In the genomic region with DNA sequence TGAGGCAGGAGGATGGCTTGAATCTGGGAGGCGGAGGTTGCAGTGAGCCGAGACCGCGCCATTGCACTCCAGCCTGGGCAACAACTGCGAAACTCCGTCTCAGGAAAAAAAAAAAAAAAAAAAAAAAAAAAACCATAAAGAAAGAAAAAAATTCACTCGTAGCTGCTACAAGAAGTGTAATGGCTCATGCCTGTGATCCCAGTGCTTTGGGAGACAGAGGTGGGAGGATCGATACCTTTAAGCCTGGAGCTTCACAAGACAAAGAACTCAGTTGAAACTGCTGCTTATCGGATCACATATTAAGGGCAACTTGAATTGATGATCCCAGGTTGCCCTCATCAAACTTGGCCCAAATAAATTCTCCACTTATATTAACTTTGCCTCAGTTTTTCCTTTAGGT, we compare ENCODE assay signal across 9 cellular contexts. TPM values are rescaled to one million over a fixed set of nuclear protein-coding genes. Genes with fewer than 3 reads are reported as not detected.
DNase-seq lines count a peak whose midpoint lies in the region; ATAC-seq, FAIRE-seq and TF ChIP-seq lines count a peak whose summit lies in the region.
"Had no signal": no experiment of that assay in that cellular context is flagged by ENCODE, and none has a peak within 500 bp of the region (broad histone marks: within the 10 kb centered on the region; RNA-seq: fewer than 3 reads in every experiment).

No MANE protein-coding gene starts in this region.

- H3K9me3 ChIP-seq in SK-N-MC (ENCODE audit: low read depth, low read length), result peaks cover 4% of the 10 kb centered on the region; the same call in 1 of the 2 replicates
- H3K9me3 ChIP-seq: vagina had no signal

- H3K4me3 Mint-ChIP-seq in activated CD8-positive, alpha-beta memory T cell treated with anti-CD3 and anti-CD28 coated beads, Interleukin-2, amount 10 ng/mL, durations not matched to agents 7 days and 5 days, result no peak overlapping the region
- H3K4me3 Mint-ChIP-seq in stimulated activated effector memory CD8-positive, alpha-beta T cell treated with anti-CD3 and anti-CD28 coated beads, Interleukin-12 subunit alpha, Interleukin-12 subunit beta, amount 100 ng/mL, for 72 hours, result peak overlapping the region; percentile 87

- H3K4me1 Mint-ChIP-seq in activated CD8-positive, alpha-beta memory T cell treated with anti-CD3 and anti-CD28 coated beads, Interleukin-2, amount 10 ng/mL, durations not matched to agents 7 days and 5 days, result peaks cover 25% of the 10 kb centered on the region
- H3K4me1 Mint-ChIP-seq in stimulated activated effector memory CD8-positive, alpha-beta T cell treated with anti-CD3 and anti-CD28 coated beads, Interleukin-12 subunit alpha, Interleukin-12 subunit beta, amount 100 ng/mL, for 72 hours, result peaks cover 27% of the 10 kb centered on the region

- peak overlapping the region; percentile 92 for H3K27ac Mint-ChIP-seq in activated CD8-positive, alpha-beta memory T cell treated with anti-CD3 and anti-CD28 coated beads, Interleukin-2, amount 10 ng/mL, durations not matched to agents 7 days and 5 days
- peak overlapping the region; percentile 99 for H3K27ac Mint-ChIP-seq in stimulated activated effector memory CD8-positive, alpha-beta T cell treated with anti-CD3 and anti-CD28 coated beads, Interleukin-12 subunit alpha, Interleukin-12 subunit beta, amount 100 ng/mL, for 72 hours

- H3K27me3 Mint-ChIP-seq in activated CD8-positive, alpha-beta memory T cell treated with anti-CD3 and anti-CD28 coated beads, Interleukin-2, amount 10 ng/mL, durations not matched to agents 7 days and 5 days, result no peaks in the 10 kb centered on the region

- no peak for FAIRE-seq in D721Med (lab: Jason Lieb, UNC)

- peak overlapping the region; percentile 87; the same call in 1 of the 2 replicates for H3K27ac ChIP-seq in SK-N-MC

- TF ChIP-seq CTCF in epithelial cell of proximal tubule (conservative IDR thresholded peaks at IDR 0.05; ENCODE audit: low read depth, low read length), result no peak
- no peak for TF ChIP-seq CTCF in D721Med (IDR thresholded peaks at IDR 0.05; ENCODE audit: insufficient read depth, missing control alignments)

- DNase-seq in activated CD8-positive, alpha-beta memory T cell treated with anti-CD3 and anti-CD28 coated beads, Interleukin-2, amount 10 ng/mL, durations not matched to agents 7 days and 5 days, result no peak
- DNase-seq in activated CD8-positive, alpha-beta memory T cell treated with anti-CD3 and anti-CD28 coated beads, Interleukin-2, amount 50 U/mL, for 4 hours, result no peak
- DNase-seq in SK-N-MC (ENCODE audit: low read depth, low spot score) (no peak), epithelial cell of proximal tubule (ENCODE audit: low read depth) (no peak), D721Med (ENCODE audit: insufficient read length, low spot score) (no peak), T-helper 2 cell (no peak), COLO829 (ENCODE audit: low spot score) (no peak)
- DNase-seq in stimulated activated effector memory CD8-positive, alpha-beta T cell treated with anti-CD3 and anti-CD28 coated beads, Interleukin-12 subunit alpha, Interleukin-12 subunit beta, amount 100 ng/mL, for 72 hours (ENCODE audit: low spot score in 2 of 2), result no peak

- no peak overlapping the region for H3K9ac ChIP-seq in SK-N-MC (ENCODE audit: insufficient read length)

- H3K36me3 Mint-ChIP-seq in activated CD8-positive, alpha-beta memory T cell treated with anti-CD3 and anti-CD28 coated beads, Interleukin-2, amount 10 ng/mL, durations not matched to agents 7 days and 5 days, result peaks cover 5% of the 10 kb centered on the region
- peaks cover 14% of the 10 kb centered on the region for H3K36me3 Mint-ChIP-seq in stimulated activated effector memory CD8-positive, alpha-beta T cell treated with anti-CD3 and anti-CD28 coated beads, Interleukin-12 subunit alpha, Interleukin-12 subunit beta, amount 100 ng/mL, for 72 hours

- H3K36me3 ChIP-seq in SK-N-MC (ENCODE audit: insufficient read depth, low read length), result peaks cover 3% of the 10 kb centered on the region; the same call in 1 of the 2 replicates
- H3K36me3 ChIP-seq: vagina had no signal

- ATAC-seq in activated CD8-positive, alpha-beta memory T cell treated with anti-CD3 and anti-CD28 coated beads, Interleukin-2, amount 10 ng/mL, durations not matched to agents 7 days and 5 days, result no peak
- no peak for ATAC-seq in stimulated activated effector memory CD8-positive, alpha-beta T cell treated with anti-CD3 and anti-CD28 coated beads, Interleukin-12 subunit alpha, Interleukin-12 subunit beta, amount 100 ng/mL, for 72 hours

- peak overlapping the region; percentile 81 for H3K4me3 ChIP-seq in SK-N-MC
- peak overlapping the region; percentile 96 for H3K4me3 ChIP-seq in epithelial cell of proximal tubule (ENCODE audit: low read depth, low read length)

- CTCF ChIA-PET in activated CD8-positive, alpha-beta memory T cell treated with anti-CD3 and anti-CD28 coated beads, Interleukin-2, amount 10 ng/mL, durations not matched to agents 7 days and 5 days (lab: Charles Lee), result interaction anchor here (0.6 to 1.0 kb wide), 5 partner anchors 13 to 181 kb away, joined by 3 to 6 read pairs (median 4); no protein-coding TSS in a partner anchor

- H3K9me3 Mint-ChIP-seq in activated CD8-positive, alpha-beta memory T cell treated with anti-CD3 and anti-CD28 coated beads, Interleukin-2, amount 10 ng/mL, durations not matched to agents 7 days and 5 days (ENCODE audit: low read depth), result no peaks in the 10 kb centered on the region
- no peaks in the 10 kb centered on the region for H3K9me3 Mint-ChIP-seq in stimulated activated effector memory CD8-positive, alpha-beta T cell treated with anti-CD3 and anti-CD28 coated beads, Interleukin-12 subunit alpha, Interleukin-12 subunit beta, amount 100 ng/mL, for 72 hours

RNA-seq across cellular contexts. Expression of gene ZCCHC7, which starts 1.0 kb away (rescaled TPM):
- 10 to 100 TPM; 20.1 to 20.6 TPM for total RNA-seq in activated CD8-positive, alpha-beta memory T cell treated with anti-CD3 and anti-CD28 coated beads, Interleukin-2, amount 10 ng/mL, durations not matched to agents 7 days and 5 days
- 8.8 and 13.3 TPM in 2 replicates for total RNA-seq in epithelial cell of proximal tubule
